In genomic region chr10:92411406-92411805, GRCh38 we compare ENCODE assay signal across 8 cellular contexts.
"Had no signal": no experiment of that assay in that cellular context is flagged by ENCODE, and none has a peak within 500 bp of the region (broad histone marks: within the 10 kb centered on the region; RNA-seq: fewer than 3 reads in every experiment).

No MANE protein-coding gene starts in this region.

- H3K9me3 ChIP-seq: HAP-1 had no signal

- H3K4me3 ChIP-seq: HAP-1, K562 had no signal

- ATAC-seq: HCT116, K562 had no signal

- H3K4me1 ChIP-seq: HAP-1 had no signal

- H3K9me3 Mint-ChIP-seq: HFFc6 had no signal

- DNase-seq: GOT3, H7, HFFc6, IMR-90, KG1 had no signal

- H3K4me3 Mint-ChIP-seq: HFFc6 had no signal

- H3K36me3 ChIP-seq: HAP-1 had no signal

- H3K27ac Mint-ChIP-seq: HFFc6 had no signal
